In genomic region chr18:3998698-3999333, GRCh38 we compare ENCODE assay signal across 8 cellular contexts.
A peak's percentile ranks its signal among the peaks of the same experiment; 100 is the strongest.
DNase-seq lines count a peak whose midpoint lies in the region; ATAC-seq and TF ChIP-seq lines count a peak whose summit lies in the region.

No MANE protein-coding gene starts in this region.

- H3K36me3 Mint-ChIP-seq in chondrocyte (ENCODE audit: low read depth), result no peaks in the 10 kb centered on the region

- no peak for ATAC-seq in GM18909 (IDR thresholded peaks at IDR 0.05; ENCODE audit: poor library complexity, unreplicated experiment)
- ATAC-seq in GM18502 (IDR thresholded peaks at IDR 0.05; ENCODE audit: poor library complexity, unreplicated experiment), result no peak
- no peak for ATAC-seq in GM21528 (IDR thresholded peaks at IDR 0.05; ENCODE audit: low FRiP score, unreplicated experiment)

- peak overlapping the region; percentile 6 for H3K4me3 ChIP-seq in A673 (ENCODE audit: low read depth, low read length, poor library complexity, severe bottlenecking)

- H3K9me3 Mint-ChIP-seq in chondrocyte (ENCODE audit: low read depth), result no peaks in the 10 kb centered on the region

- H3K27me3 Mint-ChIP-seq in chondrocyte (ENCODE audit: low read depth), result no peaks in the 10 kb centered on the region

- intact Hi-C loops in A673 (cut with micrococcal nuclease; ENCODE audit: unreplicated experiment), result loop anchor here (1.0 to 5.0 kb wide), 4 partner anchors 129 to 717 kb away; no protein-coding TSS in a partner anchor

- no peak overlapping the region for H3K27ac Mint-ChIP-seq in chondrocyte (ENCODE audit: unreplicated experiment)

- peak; percentile 83 for TF ChIP-seq CTCF in A673 (conservative IDR thresholded peaks at IDR 0.05; ENCODE audit: low read depth, low read length)
- peak; percentile 95 for TF ChIP-seq CTCF in chondrocyte (IDR thresholded peaks at IDR 0.05)

- DNase-seq in A673 (ENCODE audit: low spot score) (peak; percentile 85), GDM1 (lab: John Stamatoyannopoulos, UW) (peak; percentile 19), NCI-H345 (lab: John Stamatoyannopoulos, UW) (peak; percentile 23), chondrocyte (ENCODE audit: low spot score) (no peak), midbrain (lab: John Stamatoyannopoulos, UW) (peak; percentile 50)

- H3K36me3 ChIP-seq in A673 (ENCODE audit: insufficient read depth, low read length, poor library complexity, severe bottlenecking), result peaks cover 5% of the 10 kb centered on the region

- H3K4me1 Mint-ChIP-seq in chondrocyte (ENCODE audit: low read depth), result peaks cover 4% of the 10 kb centered on the region

- no peak overlapping the region for H3K4me3 Mint-ChIP-seq in chondrocyte (ENCODE audit: unreplicated experiment)

- POLR2A ChIA-PET in A673 (lab: Charles Lee; ENCODE audit: low non-redundant PET), result no interaction called here

- no peak overlapping the region for H3K27ac ChIP-seq in A673 (ENCODE audit: low read depth, low read length, poor library complexity, severe bottlenecking)

- no peaks in the 10 kb centered on the region for H3K27me3 ChIP-seq in A673 (replicated peaks; ENCODE audit: insufficient read depth, low read depth, low read length, poor library complexity)

- no TSS peak for BruUV-seq in A673 (replicated peaks; lab: Mats Ljungman, UMichigan)

- CTCF ChIA-PET in A673 (lab: Charles Lee), result interaction anchor here (0.6 to 1.4 kb wide), 4 partner anchors 123 to 332 kb away, joined by 3 to 6 read pairs (median 4); no protein-coding TSS in a partner anchor

- no peaks in the 10 kb centered on the region for H3K9me3 ChIP-seq in A673 (ENCODE audit: low read depth, low read length, poor library complexity, severe bottlenecking)

- peaks cover 34% of the 10 kb centered on the region for H3K4me1 ChIP-seq in A673 (ENCODE audit: insufficient read depth, low read length, poor library complexity, severe bottlenecking)
